In the genomic region with DNA sequence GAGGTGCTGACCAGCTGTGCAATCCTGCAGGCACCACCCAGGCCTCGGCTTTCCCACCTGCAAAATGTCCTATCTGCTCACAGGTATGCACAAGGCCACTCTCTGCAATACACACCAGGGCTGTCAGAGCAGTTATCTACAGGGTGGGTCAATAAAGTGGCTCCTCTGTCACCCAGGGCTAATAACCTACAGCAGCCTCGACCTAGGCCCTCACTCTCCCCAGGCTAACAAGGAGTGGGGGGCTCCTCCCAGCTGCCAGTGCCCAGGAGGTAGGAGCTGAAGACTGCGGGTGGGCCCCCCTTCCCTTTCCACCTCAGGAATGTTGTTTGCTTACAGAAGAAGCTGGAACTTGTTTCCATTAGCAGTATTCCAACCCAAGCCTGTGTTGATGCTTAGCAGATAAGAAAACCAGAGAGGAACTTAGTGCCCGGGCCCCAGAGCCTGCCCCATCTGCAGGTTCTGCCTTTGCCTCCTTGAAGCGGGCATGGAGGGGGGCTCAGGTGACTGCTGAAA, we compare ENCODE assay signal across 10 cellular contexts. TPM values are rescaled to one million over a fixed set of nuclear protein-coding genes. Genes with fewer than 3 reads are reported as not detected.
A peak's percentile ranks its signal among the peaks of the same experiment; 100 is the strongest.
DNase-seq lines count a peak whose midpoint lies in the region; ATAC-seq and TF ChIP-seq lines count a peak whose summit lies in the region.
"Had no signal": no experiment of that assay in that cellular context is flagged by ENCODE, and none has a peak within 500 bp of the region (broad histone marks: within the 10 kb centered on the region; RNA-seq: fewer than 3 reads in every experiment).

No MANE protein-coding gene starts in this region.

- H3K36me3 ChIP-seq in PC-9 (ENCODE audit: low read depth) (peaks cover 24% of the 10 kb centered on the region; the same call in 1 of the 2 replicates), osteoblast (ENCODE audit: insufficient read depth, low read length) (peaks cover 34% of the 10 kb centered on the region)

- CTCF ChIA-PET in PC-9 (lab: Charles Lee): no interaction called here

- H3K27ac ChIP-seq in PC-9 (peak overlapping the region; percentile 53; the same call in 1 of the 2 replicates), osteoblast (ENCODE audit: low read depth, low read length) (peak overlapping the region; percentile 93)

- peaks cover 0 to 1% (median 0%) of the 10 kb centered on the region in 3 donors for H3K27me3 Mint-ChIP-seq in CD14-positive monocyte (ENCODE audit: low read depth in 3 of 3)
- H3K27me3 Mint-ChIP-seq in effector memory CD8-positive, alpha-beta T cell: no peaks in the 10 kb centered on the region

- POLR2A ChIA-PET in PC-9 (lab: Charles Lee; ENCODE audit: unreplicated experiment): interaction anchor here (0.6 to 1.0 kb wide), 2 partner anchors 18 to 99 kb away, joined by 3 to 10 read pairs; no protein-coding TSS in a partner anchor

- peaks cover 35 to 70% of the 10 kb centered on the region in 2 donors for H3K36me3 Mint-ChIP-seq in CD14-positive monocyte
- H3K36me3 Mint-ChIP-seq in effector memory CD8-positive, alpha-beta T cell (ENCODE audit: insufficient read depth): peaks cover 87% of the 10 kb centered on the region

- peaks cover 98% of the 10 kb centered on the region for H4K20me1 ChIP-seq in PC-9 (ENCODE audit: insufficient read depth)
- H4K20me1 ChIP-seq in osteoblast (ENCODE audit: insufficient read depth, low read length): peaks cover 82% of the 10 kb centered on the region

- peaks cover 93% of the 10 kb centered on the region for H3F3A ChIP-seq in PC-9 (ENCODE audit: insufficient read depth, low read depth)

- no peaks in the 10 kb centered on the region for H3K9me2 ChIP-seq in PC-9 (ENCODE audit: insufficient read depth)

- H3K4me2 ChIP-seq in PC-9 (peak overlapping the region; percentile 21), osteoblast (ENCODE audit: insufficient read depth, low read length) (peak overlapping the region; percentile 68)

- DNase-seq in CD14-positive monocyte (ENCODE audit: low spot score): no peak
- peak in 1 of 2 experiments; percentile 76 for DNase-seq in PC-9
- DNase-seq in effector memory CD8-positive, alpha-beta T cell: no peak
- peak; percentile 21 for DNase-seq in osteoblast (ENCODE audit: insufficient read length, low spot score, missing footprints)
- no peak for DNase-seq in stimulated activated CD4-positive, alpha-beta T cell treated with anti-CD3 and anti-CD28 coated beads, Interleukin-12 subunit alpha, Interleukin-12 subunit beta, amount 100 ng/mL, for 4 hours
- no peak for DNase-seq in globus pallidus (ENCODE audit: low spot score)
- DNase-seq: activated T-cell treated with anti-CD3 and anti-CD28 coated beads, Interleukin-2, amount 50 U/mL, for 48 hours; NCI-H2171 had no signal

- H3K4me1 Mint-ChIP-seq in CD14-positive monocyte: peaks cover 92% of the 10 kb centered on the region
- peaks cover 88 to 91% of the 10 kb centered on the region in 2 donors for H3K4me1 Mint-ChIP-seq in effector memory CD8-positive, alpha-beta T cell (ENCODE audit: low read depth in 2 of 2)

- H2AFZ ChIP-seq in PC-9 (no peak overlapping the region), osteoblast (ENCODE audit: low read length) (no peak overlapping the region)

- peak overlapping the region; percentile 65 to 93 (median 83) for H3K27ac Mint-ChIP-seq in CD14-positive monocyte
- H3K27ac Mint-ChIP-seq in effector memory CD8-positive, alpha-beta T cell: peak overlapping the region; percentile 91 to 94

- H3K4me3 ChIP-seq in PC-9 (no peak overlapping the region), osteoblast (ENCODE audit: insufficient read depth, low read length) (peak overlapping the region; percentile 21)

- no peaks in the 10 kb centered on the region for H3K9me3 Mint-ChIP-seq in CD14-positive monocyte
- H3K9me3 Mint-ChIP-seq in effector memory CD8-positive, alpha-beta T cell: no peaks in the 10 kb centered on the region

- no peaks in the 10 kb centered on the region for H3K9me3 ChIP-seq in PC-9 (ENCODE audit: insufficient read depth, low read depth)
- H3K9me3 ChIP-seq in osteoblast (ENCODE audit: low read depth, low read length): no peaks in the 10 kb centered on the region

- TF ChIP-seq CTCF in CD14-positive monocyte (IDR thresholded peaks at IDR 0.05) (no peak), PC-9 (conservative IDR thresholded peaks at IDR 0.05) (no peak), osteoblast (IDR thresholded peaks at IDR 0.05; ENCODE audit: extremely low read depth, low read depth, low read length) (no peak)

- H3K4me1 ChIP-seq in PC-9 (replicated peaks; ENCODE audit: insufficient read depth): peaks cover 91% of the 10 kb centered on the region
- H3K4me1 ChIP-seq in osteoblast (ENCODE audit: insufficient read depth, low read length): peaks cover 96% of the 10 kb centered on the region

- peaks cover 100% of the 10 kb centered on the region for H3K79me2 ChIP-seq in PC-9 (ENCODE audit: low read depth)
- H3K79me2 ChIP-seq in osteoblast (ENCODE audit: insufficient read depth, low read length): peaks cover 99% of the 10 kb centered on the region

- intact Hi-C loops in CD14-positive monocyte (cut with micrococcal nuclease): no loop called here
- intact Hi-C loops in PC-9 (cut with micrococcal nuclease; ENCODE audit: unreplicated experiment): loop anchor here (2.0 kb wide), 1 partner anchor 30 kb away; no protein-coding TSS in a partner anchor

- H3K27me3 ChIP-seq in PC-9 (ENCODE audit: insufficient read depth, low read depth) (no peaks in the 10 kb centered on the region), osteoblast (ENCODE audit: insufficient read depth, low read length) (no peaks in the 10 kb centered on the region)

- H3K4me3 Mint-ChIP-seq in CD14-positive monocyte: no peak overlapping the region
- H3K4me3 Mint-ChIP-seq in effector memory CD8-positive, alpha-beta T cell: peak overlapping the region; percentile 67 to 83

- no TSS peak for BruUV-seq in PC-9 (replicated peaks; lab: Mats Ljungman, UMichigan)

- no peak for ATAC-seq in effector memory CD8-positive, alpha-beta T cell (replicated peaks)
- ATAC-seq in GM18858 (IDR thresholded peaks at IDR 0.05; ENCODE audit: unreplicated experiment) (no peak), GM21723 (IDR thresholded peaks at IDR 0.05; ENCODE audit: unreplicated experiment) (no peak)

RNA-seq across cellular contexts. Expression of gene MYH9, which starts 26.8 kb away (rescaled TPM):
- 10 to 100 TPM; 35.6 to 79.5 TPM for polyA plus RNA-seq in CD14-positive monocyte
- 758 and 776 TPM in 2 replicates for total RNA-seq in PC-9 (2021)
- 796 and 964 TPM in 2 replicates for total RNA-seq in osteoblast

Comparison
In these comparisons a context has a peak if more than half of its experiments do, and no peak if none do; other contexts are left out.
1. H3K4me3 Mint-ChIP-seq: peak in effector memory CD8-positive, alpha-beta T cell (2 of 2); none in CD14-positive monocyte (0 of 2).